Comparison of ENCODE assay signal across 21 cellular contexts in the genomic region with DNA sequence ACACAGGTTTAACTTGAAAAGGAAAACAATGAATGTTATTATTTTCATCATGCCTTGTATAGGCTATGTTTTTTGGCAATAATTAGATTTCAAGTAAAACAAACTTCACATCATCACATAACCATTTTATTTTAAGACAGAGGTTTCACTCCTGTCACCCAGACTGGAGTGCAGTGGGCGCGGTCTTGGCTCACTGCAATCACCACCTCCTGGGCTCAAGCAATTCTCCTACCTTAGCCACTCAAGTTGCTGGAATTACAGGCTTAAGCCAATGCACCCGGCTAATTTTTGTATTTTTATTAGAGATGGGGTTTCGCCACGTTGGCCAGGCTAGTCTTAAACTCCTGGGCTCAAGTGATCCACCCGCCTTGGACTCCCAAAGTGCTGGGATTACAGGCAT.
"Had no signal": no experiment of that assay in that cellular context is flagged by ENCODE, and none has a peak within 500 bp of the region (broad histone marks: within the 10 kb centered on the region; RNA-seq: fewer than 3 reads in every experiment).

No MANE protein-coding gene starts in this region.

- H3K36me3 ChIP-seq: esophagus muscularis mucosa, gastroesophageal sphincter, heart left ventricle, lower lobe of right lung had no signal

- H3K4me1 ChIP-seq: esophagus muscularis mucosa, foreskin keratinocyte, gastroesophageal sphincter, heart left ventricle, lower lobe of right lung had no signal

- H3K4me3 ChIP-seq: coronary artery, dorsolateral prefrontal cortex, esophagus muscularis mucosa, gastroesophageal sphincter, heart left ventricle, hepatocyte, lower lobe of right lung, mucosa of descending colon had no signal

- H3K27ac ChIP-seq: coronary artery, esophagus muscularis mucosa, foreskin keratinocyte, gastroesophageal sphincter, heart left ventricle, hepatocyte, lower lobe of right lung had no signal

- H3K27me3 ChIP-seq: dorsolateral prefrontal cortex, esophagus muscularis mucosa, foreskin keratinocyte, gastroesophageal sphincter, heart left ventricle, hepatocyte had no signal

- DNase-seq: dermis blood vessel endothelial cell; dorsolateral prefrontal cortex; effector CD4-positive, alpha-beta T cell; effector memory CD4-positive, alpha-beta T cell; foreskin keratinocyte; heart left ventricle; hypothalamus; immature natural killer cell; islet precursor cell; kidney; kidney glomerular epithelial cell; left colon; left ventricle myocardium superior; lower lobe of right lung; mesenchymal stem cell; mucosa of descending colon had no signal

- ATAC-seq: foreskin keratinocyte, gastroesophageal sphincter, heart left ventricle, left colon, left lobe of liver, left ventricle myocardium superior, lower lobe of right lung, mucosa of descending colon had no signal

- H3K9me3 ChIP-seq: esophagus muscularis mucosa, gastroesophageal sphincter, heart left ventricle, lower lobe of right lung, mucosa of descending colon had no signal
